ENCODE assay signal across 11 cellular contexts in genomic region chr7:150515752-150516151, GRCh38. TPM values are rescaled to one million over a fixed set of nuclear protein-coding genes. Genes with fewer than 3 reads are reported as not detected.
DNase-seq lines count a peak whose midpoint lies in the region; ATAC-seq and TF ChIP-seq lines count a peak whose summit lies in the region.
"Had no signal": no experiment of that assay in that cellular context is flagged by ENCODE, and none has a peak within 500 bp of the region (broad histone marks: within the 10 kb centered on the region; RNA-seq: fewer than 3 reads in every experiment).

No MANE protein-coding gene starts in this region.

- no peaks in the 10 kb centered on the region for H3K27me3 Mint-ChIP-seq in activated CD8-positive, alpha-beta memory T cell treated with anti-CD3 and anti-CD28 coated beads, Interleukin-2, amount 10 ng/mL, durations not matched to agents 7 days and 5 days
- H3K27me3 Mint-ChIP-seq in activated naive CD8-positive, alpha-beta T cell treated with anti-CD3 and anti-CD28 coated beads, Interleukin-2, amount 50 U/mL, for 24 hours: no peaks in the 10 kb centered on the region

- H3K9me3 Mint-ChIP-seq in activated CD8-positive, alpha-beta memory T cell treated with anti-CD3 and anti-CD28 coated beads, Interleukin-2, amount 10 ng/mL, durations not matched to agents 7 days and 5 days (ENCODE audit: low read depth): peaks cover 3% of the 10 kb centered on the region
- peaks cover 3% of the 10 kb centered on the region for H3K9me3 Mint-ChIP-seq in activated naive CD8-positive, alpha-beta T cell treated with anti-CD3 and anti-CD28 coated beads, Interleukin-2, amount 50 U/mL, for 24 hours

- H3K4me1 ChIP-seq in lower lobe of right lung (peaks cover 4% of the 10 kb centered on the region), tibial artery (no peaks in the 10 kb centered on the region), HAP-1 (no peaks in the 10 kb centered on the region), aorta (ENCODE audit: control insufficient read depth in 1 of 2, insufficient read depth in 2 of 2, low read length in 2 of 2) (no peaks in the 10 kb centered on the region)

- peak overlapping the region; percentile 100 for H3K4me3 Mint-ChIP-seq in activated CD8-positive, alpha-beta memory T cell treated with anti-CD3 and anti-CD28 coated beads, Interleukin-2, amount 10 ng/mL, durations not matched to agents 7 days and 5 days
- H3K4me3 Mint-ChIP-seq in activated naive CD8-positive, alpha-beta T cell treated with anti-CD3 and anti-CD28 coated beads, Interleukin-2, amount 50 U/mL, for 24 hours: peak overlapping the region; percentile 98

- in situ Hi-C loops in HAP-1 (cut with MboI; ENCODE audit: low sequenced_read_pairs): no loop called here

- peaks cover 47% of the 10 kb centered on the region for H3K4me1 Mint-ChIP-seq in activated CD8-positive, alpha-beta memory T cell treated with anti-CD3 and anti-CD28 coated beads, Interleukin-2, amount 10 ng/mL, durations not matched to agents 7 days and 5 days
- H3K4me1 Mint-ChIP-seq in activated naive CD8-positive, alpha-beta T cell treated with anti-CD3 and anti-CD28 coated beads, Interleukin-2, amount 50 U/mL, for 24 hours: peaks cover 60% of the 10 kb centered on the region

- H3K27ac Mint-ChIP-seq in activated CD8-positive, alpha-beta memory T cell treated with anti-CD3 and anti-CD28 coated beads, Interleukin-2, amount 10 ng/mL, durations not matched to agents 7 days and 5 days: peak overlapping the region; percentile 99
- H3K27ac Mint-ChIP-seq in activated naive CD8-positive, alpha-beta T cell treated with anti-CD3 and anti-CD28 coated beads, Interleukin-2, amount 50 U/mL, for 24 hours: peak overlapping the region; percentile 98

- H3K27ac ChIP-seq in lower lobe of right lung (peak overlapping the region; percentile 83), tibial artery (no peak overlapping the region), aorta (ENCODE audit: low read depth in 1 of 2, low read length in 2 of 2) (no peak overlapping the region)

- peak; percentile 29 for ATAC-seq in activated CD8-positive, alpha-beta memory T cell treated with anti-CD3 and anti-CD28 coated beads, Interleukin-2, amount 10 ng/mL, durations not matched to agents 7 days and 5 days
- peak; percentile 38 for ATAC-seq in activated naive CD8-positive, alpha-beta T cell treated with anti-CD3 and anti-CD28 coated beads, Interleukin-2, amount 50 U/mL, for 24 hours
- ATAC-seq in lower lobe of right lung: peak; percentile 25 to 49
- ATAC-seq in aorta (ENCODE audit: low FRiP score): no peak

- intact Hi-C loops in lower lobe of right lung (cut with DNase I) (no loop called here), tibial artery (cut with DNase I; ENCODE audit: low total_unique reads) (no loop called here), aorta (cut with DNase I) (no loop called here)

- H3K9me3 ChIP-seq in lower lobe of right lung: no peaks in the 10 kb centered on the region
- no peaks in the 10 kb centered on the region for H3K9me3 ChIP-seq in tibial artery
- no peaks in the 10 kb centered on the region for H3K9me3 ChIP-seq in HAP-1
- no peaks in the 10 kb centered on the region for H3K9me3 ChIP-seq in aorta (ENCODE audit: control insufficient read depth, low read length)

- 75 to 83% methylated on average over 7 of the region's 7 CpGs for WGBS in aorta, 2 donors

- TF ChIP-seq CTCF in lower lobe of right lung (IDR thresholded peaks at IDR 0.05) (no peak), tibial artery (IDR thresholded peaks at IDR 0.05) (no peak)

- H3K4me3 ChIP-seq in lower lobe of right lung (peak overlapping the region; percentile 63), tibial artery (peak overlapping the region; percentile 22 to 37), HAP-1 (no peak overlapping the region), aorta (ENCODE audit: low read length in 2 of 2) (no peak overlapping the region)

- H3K36me3 Mint-ChIP-seq in activated CD8-positive, alpha-beta memory T cell treated with anti-CD3 and anti-CD28 coated beads, Interleukin-2, amount 10 ng/mL, durations not matched to agents 7 days and 5 days: peaks cover 54% of the 10 kb centered on the region
- peaks cover 10% of the 10 kb centered on the region for H3K36me3 Mint-ChIP-seq in activated naive CD8-positive, alpha-beta T cell treated with anti-CD3 and anti-CD28 coated beads, Interleukin-2, amount 50 U/mL, for 24 hours (ENCODE audit: low read depth)

- H3K27me3 ChIP-seq in lower lobe of right lung (ENCODE audit: low read depth) (no peaks in the 10 kb centered on the region), tibial artery (no peaks in the 10 kb centered on the region), HAP-1 (ENCODE audit: low read depth) (peaks cover 2% of the 10 kb centered on the region; the same call in 1 of the 2 replicates), aorta (ENCODE audit: control insufficient read depth in 1 of 2, insufficient read depth in 2 of 2, low read length in 1 of 2) (no peaks in the 10 kb centered on the region)

- H3K36me3 ChIP-seq in lower lobe of right lung (peaks cover 10% of the 10 kb centered on the region), tibial artery (peaks cover 0 to 8% (median 0%) of the 10 kb centered on the region in 3 donors), HAP-1 (replicated peaks) (no peaks in the 10 kb centered on the region), aorta (ENCODE audit: control insufficient read depth in 1 of 2, insufficient read depth in 2 of 2, low read length in 1 of 2) (no peaks in the 10 kb centered on the region)

- DNase-seq in activated CD8-positive, alpha-beta memory T cell treated with anti-CD3 and anti-CD28 coated beads, Interleukin-2, amount 10 ng/mL, durations not matched to agents 7 days and 5 days: peak; percentile 46
- no peak for DNase-seq in activated CD8-positive, alpha-beta memory T cell treated with anti-CD3 and anti-CD28 coated beads, Interleukin-2, amount 50 U/mL, for 48 hours
- no peak for DNase-seq in activated naive CD8-positive, alpha-beta T cell treated with anti-CD3 and anti-CD28 coated beads, Interleukin-2, amount 50 U/mL, for 24 hours
- DNase-seq in lower lobe of right lung (no peak), tibial artery (no peak), HAP-1 (ENCODE audit: low spot score in 2 of 2) (no peak), DMS79 treated with DMSO at 0.1 percent for 48 hours (lab: John Stamatoyannopoulos, UW) (no peak), aorta (no peak)
- DNase-seq: activated gamma-delta T cell, NCI-H1105 had no signal

- CTCF ChIA-PET in activated CD8-positive, alpha-beta memory T cell treated with anti-CD3 and anti-CD28 coated beads, Interleukin-2, amount 10 ng/mL, durations not matched to agents 7 days and 5 days (lab: Charles Lee): interaction anchor here (0.7 to 4.4 kb wide), 14 partner anchors 9 to 240 kb away, joined by 3 to 69 read pairs (median 6); partner anchors contain the start of genes GIMAP1, GIMAP4, GIMAP5 and GIMAP6

RNA-seq across cellular contexts. Expression of gene GIMAP7, which starts 1.1 kb away (rescaled TPM):
- total RNA-seq in activated CD8-positive, alpha-beta memory T cell treated with anti-CD3 and anti-CD28 coated beads, Interleukin-2, amount 10 ng/mL, durations not matched to agents 7 days and 5 days: 10 to 100 TPM; 49.9 to 89.7 TPM
- 49.4 TPM for total RNA-seq in lower lobe of right lung
- 10 to 100 TPM; 28.6 to 41.8 TPM for total RNA-seq in aorta
- polyA plus RNA-seq in aorta: 10 to 100 TPM in 1 of 2 donors, 1 to 10 TPM in 1; 5.4 to 19.0 TPM
- total RNA-seq: osteocyte had no signal

RNA-seq across cellular contexts. Expression of gene GIMAP4, which starts 51.4 kb away (rescaled TPM):
- 100 to 1,000 TPM in 1 of 2 experiments, 10 to 100 TPM in 1; 60.5 to 145 TPM for total RNA-seq in activated CD8-positive, alpha-beta memory T cell treated with anti-CD3 and anti-CD28 coated beads, Interleukin-2, amount 10 ng/mL, durations not matched to agents 7 days and 5 days
- total RNA-seq in lower lobe of right lung (95.7 TPM), aorta (10 to 100 TPM; 37.9 to 75.3 TPM)
- polyA plus RNA-seq in aorta: 10 to 100 TPM in 1 of 2 donors, 1 to 10 TPM in 1; 3.2 to 29.3 TPM
- total RNA-seq: osteocyte had no signal

Comparison
In these comparisons a context has a peak if more than half of its experiments do, and no peak if none do; other contexts are left out.
1. H3K4me3 ChIP-seq: peak in lower lobe of right lung (single experiment) and tibial artery (2 of 2); none in HAP-1 (single experiment) and aorta (0 of 2).